ENCODE assay signal across 8 cellular contexts in the genomic region with DNA sequence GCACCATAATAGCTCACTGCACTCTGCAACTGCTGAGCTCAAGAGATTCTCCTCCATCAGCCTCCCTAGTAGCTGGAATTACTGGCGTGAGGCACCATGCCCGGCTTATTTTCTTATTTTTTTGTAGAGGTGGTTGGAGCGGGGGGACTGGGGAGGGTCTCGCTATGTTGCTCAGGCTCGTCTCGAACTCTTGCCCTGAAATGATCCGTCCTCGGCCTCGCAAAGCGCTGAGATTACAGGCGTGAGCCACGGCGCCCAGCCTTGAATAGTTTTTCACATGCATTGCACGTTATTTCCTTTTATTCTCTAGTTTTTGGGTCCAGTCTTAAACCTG. TPM values are rescaled to one million over a fixed set of nuclear protein-coding genes. Genes with fewer than 3 reads are reported as not detected.
DNase-seq lines count a peak whose midpoint lies in the region; ATAC-seq, FAIRE-seq and TF ChIP-seq lines count a peak whose summit lies in the region.

No MANE protein-coding gene starts in this region.

- H3K27ac ChIP-seq in HUES64 (ENCODE audit: low read depth, low read length): no peak overlapping the region

- no peaks in the 10 kb centered on the region for H3K9me3 Mint-ChIP-seq in naive B cell

- H3K27me3 Mint-ChIP-seq in naive B cell: no peaks in the 10 kb centered on the region

- WGBS in HUES64: 72% methylated on average over 14 of the region's 14 CpGs

- H3K4me1 Mint-ChIP-seq in naive B cell: peaks cover 25 to 45% (median 37%) of the 10 kb centered on the region in 3 donors

- ATAC-seq in naive B cell (ENCODE audit: low read depth in 2 of 2) (peak; percentile 0 to 5), HG03280 (IDR thresholded peaks at IDR 0.05; ENCODE audit: unreplicated experiment) (no peak)

- peak overlapping the region; percentile 46 for H3K4me3 ChIP-seq in AG04449 (ENCODE audit: low read depth, low read length)
- peak overlapping the region; percentile 34 for H3K4me3 ChIP-seq in HUES64 (ENCODE audit: low read length)
- H3K4me3 ChIP-seq in choroid plexus epithelial cell (ENCODE audit: low read depth, low read length): peak overlapping the region; percentile 41

- H3K9me3 ChIP-seq in HUES64 (ENCODE audit: insufficient read depth, low read depth, low read length): no peaks in the 10 kb centered on the region

- POLR2A ChIA-PET in AG04449 (lab: Yijun Ruan, JAX): interaction anchor here (0.6 to 1.1 kb wide), 6 partner anchors 9 to 55 kb away, joined by 3 to 9 read pairs (median 3); partner anchors contain the start of genes GPC2, STAG3 and TRAPPC14

- no peaks in the 10 kb centered on the region for H3K27me3 ChIP-seq in HUES64 (ENCODE audit: insufficient read depth, low read length)

- peak overlapping the region; percentile 87 to 100 (median 97) for H3K4me3 Mint-ChIP-seq in naive B cell

- 0 out of 2 replicates have a peak overlapping the region, but pooled peaks have one; percentile 12 for H3K9ac ChIP-seq in HUES64 (ENCODE audit: low read depth, low read length)

- DNase-seq in AG04449 (ENCODE audit: low read depth, low spot score) (no peak), choroid plexus epithelial cell (ENCODE audit: low read depth) (no peak), naive B cell (no peak), urothelium cell line (ENCODE audit: low spot score) (no peak), NCI-H1436 treated with DMSO at 0.1 percent for 48 hours (lab: John Stamatoyannopoulos, UW) (no peak), NCI-H82 (lab: John Stamatoyannopoulos, UW) (no peak)

- H3K4me1 ChIP-seq in HUES64 (ENCODE audit: insufficient read depth, low read length): peaks cover 4% of the 10 kb centered on the region; the same call in 1 of the 2 replicates

- peaks cover 17% of the 10 kb centered on the region for H3K36me3 ChIP-seq in HUES64 (ENCODE audit: insufficient read depth, low read length)

- H3K27ac Mint-ChIP-seq in naive B cell: peak overlapping the region; percentile 94 to 98 (median 96)

- peaks cover 5 to 8% of the 10 kb centered on the region in 2 donors for H3K36me3 Mint-ChIP-seq in naive B cell

- CTCF ChIA-PET in AG04449 (lab: Yijun Ruan, JAX): interaction anchor here (0.9 to 13.2 kb wide), 4 partner anchors 9 to 107 kb away, joined by 3 to 167 read pairs (median 4); no protein-coding TSS in a partner anchor

- FAIRE-seq in urothelium cell line (lab: Jason Lieb, UNC): no peak

- TF ChIP-seq CTCF in AG04449 (IDR thresholded peaks at IDR 0.05; ENCODE audit: insufficient read depth, low read length, missing control alignments): no peak
- no peak for TF ChIP-seq CTCF in choroid plexus epithelial cell (conservative IDR thresholded peaks at IDR 0.05; ENCODE audit: low read depth, low read length)

RNA-seq across cellular contexts. Expression of gene LAMTOR4, which starts 0.5 kb away (rescaled TPM):
- polyA plus RNA-seq in HUES64 (2013, experiment 1 of 2): 142 TPM
- 156 TPM for polyA plus RNA-seq in HUES64 (2013, experiment 2 of 2)
- polyA plus RNA-seq in naive B cell (ENCODE audit: low read depth in 6 of 6): 100 to 1,000 TPM; 407 to 579 (median 480) TPM

RNA-seq across cellular contexts. Expression of gene TRAPPC14, which starts 10.3 kb away (rescaled TPM):
- polyA plus RNA-seq in HUES64 (2013, experiment 1 of 2): 12.3 TPM
- polyA plus RNA-seq in HUES64 (2013, experiment 2 of 2): 11.9 TPM
- polyA plus RNA-seq in naive B cell (ENCODE audit: low read depth in 6 of 6): 1 to 10 TPM; 2.0 to 9.1 (median 3.3) TPM

RNA-seq across cellular contexts. Expression of gene GAL3ST4, which starts 20.2 kb away (rescaled TPM):
- 2.9 TPM for polyA plus RNA-seq in HUES64 (2013, experiment 1 of 2)
- polyA plus RNA-seq in HUES64 (2013, experiment 2 of 2): 4.8 TPM
- polyA plus RNA-seq in naive B cell (ENCODE audit: low read depth in 6 of 6): under 1 TPM in 5 of 6 donors, not detected in 1; 0.13 to 0.40 (median 0.23) TPM

RNA-seq across cellular contexts. Expression of gene MBLAC1, which starts 21.4 kb away (rescaled TPM):
- polyA plus RNA-seq in HUES64 (2013, experiment 1 of 2): 1.2 TPM
- 1.3 TPM for polyA plus RNA-seq in HUES64 (2013, experiment 2 of 2)
- polyA plus RNA-seq in naive B cell (ENCODE audit: low read depth in 6 of 6): 1 to 10 TPM; 1.7 to 4.2 (median 2.4) TPM

RNA-seq across cellular contexts. Expression of gene CNPY4, which starts 28.8 kb away (rescaled TPM):
- polyA plus RNA-seq in HUES64 (2013, experiment 1 of 2): 10.8 TPM
- 13.5 TPM for polyA plus RNA-seq in HUES64 (2013, experiment 2 of 2)
- polyA plus RNA-seq in naive B cell (ENCODE audit: low read depth in 6 of 6): 1 to 10 TPM in 5 of 6 donors, not detected in 1; 4.9 to 8.6 (median 5.8) TPM
